In genomic region chr11:77129841-77130756, GRCh38 we compare ENCODE assay signal across 18 cellular contexts. TPM values are rescaled to one million over a fixed set of nuclear protein-coding genes. Genes with fewer than 3 reads are reported as not detected.
"Had no signal": no experiment of that assay in that cellular context is flagged by ENCODE, and none has a peak within 500 bp of the region (broad histone marks: within the 10 kb centered on the region; RNA-seq: fewer than 3 reads in every experiment).

No MANE protein-coding gene starts in this region.

- H3K36me3 ChIP-seq: esophagus squamous epithelium had no signal

- H3K9me3 ChIP-seq: esophagus squamous epithelium had no signal

- H3K27ac ChIP-seq: esophagus squamous epithelium had no signal

- ATAC-seq: activated T-cell treated with anti-CD3 and anti-CD28 coated beads, Interleukin-2, amount 50 U/mL, for 72 hours; effector memory CD8-positive, alpha-beta T cell; natural killer cell treated with Interleukin-12 subunit alpha and Interleukin-12 subunit beta and Interleukin-15 and Interleukin-18, amount 100 ng/mL, for 72 hours had no signal

- DNase-seq: activated CD4-positive, alpha-beta T cell treated with anti-CD3 and anti-CD28 coated beads, Interleukin-2, amount 10 ng/mL, durations not matched to agents 24 days and 14 days; activated CD8-positive, alpha-beta memory T cell treated with anti-CD3 and anti-CD28 coated beads, Interleukin-2, amount 50 U/mL, for 48 hours; activated effector memory CD4-positive, alpha-beta T cell treated with anti-CD3 and anti-CD28 coated beads, Interleukin-2, amount 50 U/mL, for 16 hours; activated naive CD4-positive, alpha-beta T cell treated with anti-CD3 and anti-CD28 coated beads, Interleukin-2, amount 50 U/mL, for 16 hours; activated T-cell treated with anti-CD3 and anti-CD28 coated beads, Interleukin-2, amount 50 U/mL, for 72 hours; effector memory CD8-positive, alpha-beta T cell; esophagus squamous epithelium; islet precursor cell; mesendoderm; stimulated activated CD4-positive, alpha-beta T cell treated with anti-CD3 and anti-CD28 coated beads, Interleukin-12 subunit alpha, Interleukin-12 subunit beta, amount 100 ng/mL, for 4 hours; stimulated activated CD4-positive, alpha-beta T cell treated with anti-CD3 and anti-CD28 coated beads, Interleukin-2, amount 100 ng/mL, for 24 hours; stimulated activated naive CD4-positive, alpha-beta T cell treated with Interleukin-2 at 50 U/mL for 16 hours; T1000 had no signal

- H3K4me3 ChIP-seq: esophagus squamous epithelium had no signal

RNA-seq across cellular contexts. Expression of gene OMP, which starts 27.5 kb away (rescaled TPM):
- total RNA-seq: activated CD4-positive, alpha-beta T cell treated with anti-CD3 and anti-CD28 coated beads, Interleukin-2, amount 10 ng/mL, durations not matched to agents 24 days and 14 days; activated T-cell treated with anti-CD3 and anti-CD28 coated beads, Interleukin-2, amount 50 U/mL, for 72 hours; dermis microvascular lymphatic vessel endothelial cell; lower leg skin; natural killer cell treated with Interleukin-12 subunit alpha and Interleukin-12 subunit beta and Interleukin-15 and Interleukin-18, amount 100 ng/mL, for 72 hours; subcutaneous adipose tissue; T-helper 1 cell treated with Interleukin-12 subunit alpha and Interleukin-12 subunit beta and Interleukin-4 antibody, amounts not matched to agents 30 ng/mL and 1 ng/mL, for 36 hours had no signal
